In the genomic region with DNA sequence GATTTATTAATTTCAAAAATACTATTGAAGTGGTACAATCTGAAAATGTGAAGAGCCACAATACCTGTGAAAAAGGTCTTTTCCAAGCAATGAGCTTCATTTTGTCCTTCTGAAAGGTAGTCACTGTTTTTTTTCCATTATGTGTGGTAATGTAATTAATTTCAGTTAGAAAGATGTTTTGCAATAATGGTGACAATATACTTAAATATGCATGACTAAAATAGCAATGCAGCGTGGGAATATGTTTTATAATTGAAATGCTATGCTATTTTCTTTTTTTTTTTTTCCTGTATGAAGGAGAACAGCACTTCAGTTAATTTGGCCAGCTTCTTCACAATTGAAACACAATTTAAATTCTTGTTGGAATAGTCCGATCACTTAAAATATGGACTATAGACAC, we compare ENCODE assay signal across 2 cellular contexts.
TF ChIP-seq lines count a peak whose summit lies in the region.

No MANE protein-coding gene starts in this region.

TF ChIP-seq in SK-N-SH, 30 proteins besides CTCF, POLR2A, EP300 and RAD21 (continued from another document):
- no peak for TF ChIP-seq FOXM1 (IDR thresholded peaks at IDR 0.05; ENCODE audit: low read depth)

TF ChIP-seq in SK-N-SH treated with all-trans-retinoic acid at 6 μM for 48 hours, 23 proteins besides CTCF, POLR2A, EP300 and RAD21 (continued from another document):
- TF ChIP-seq BACH2 (CRISPR knock-in tag; IDR thresholded peaks at IDR 0.05; ENCODE audit: borderline replicate concordance) (no peak), ZNF70 (CRISPR knock-in tag; IDR thresholded peaks at IDR 0.05) (no peak), ARNTL (CRISPR knock-in tag; IDR thresholded peaks at IDR 0.05; ENCODE audit: borderline replicate concordance, low read depth) (no peak), SNAI2 (CRISPR knock-in tag; IDR thresholded peaks at IDR 0.05) (no peak)
- TF ChIP-seq, protein P1, sequence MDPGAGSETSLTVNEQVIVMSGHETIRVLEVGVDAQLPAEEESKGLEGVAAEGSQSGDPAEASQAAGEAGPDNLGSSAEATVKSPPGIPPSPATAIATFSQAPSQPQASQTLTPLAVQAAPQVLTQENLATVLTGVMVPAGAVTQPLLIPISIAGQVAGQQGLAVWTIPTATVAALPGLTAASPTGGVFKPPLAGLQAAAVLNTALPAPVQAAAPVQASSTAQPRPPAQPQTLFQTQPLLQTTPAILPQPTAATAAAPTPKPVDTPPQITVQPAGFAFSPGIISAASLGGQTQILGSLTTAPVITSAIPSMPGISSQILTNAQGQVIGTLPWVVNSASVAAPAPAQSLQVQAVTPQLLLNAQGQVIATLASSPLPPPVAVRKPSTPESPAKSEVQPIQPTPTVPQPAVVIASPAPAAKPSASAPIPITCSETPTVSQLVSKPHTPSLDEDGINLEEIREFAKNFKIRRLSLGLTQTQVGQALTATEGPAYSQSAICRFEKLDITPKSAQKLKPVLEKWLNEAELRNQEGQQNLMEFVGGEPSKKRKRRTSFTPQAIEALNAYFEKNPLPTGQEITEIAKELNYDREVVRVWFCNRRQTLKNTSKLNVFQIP (CRISPR knock-in tag; IDR thresholded peaks at IDR 0.05; ENCODE audit: borderline replicate concordance, low read depth) = no peak
- TF ChIP-seq, protein P2, sequence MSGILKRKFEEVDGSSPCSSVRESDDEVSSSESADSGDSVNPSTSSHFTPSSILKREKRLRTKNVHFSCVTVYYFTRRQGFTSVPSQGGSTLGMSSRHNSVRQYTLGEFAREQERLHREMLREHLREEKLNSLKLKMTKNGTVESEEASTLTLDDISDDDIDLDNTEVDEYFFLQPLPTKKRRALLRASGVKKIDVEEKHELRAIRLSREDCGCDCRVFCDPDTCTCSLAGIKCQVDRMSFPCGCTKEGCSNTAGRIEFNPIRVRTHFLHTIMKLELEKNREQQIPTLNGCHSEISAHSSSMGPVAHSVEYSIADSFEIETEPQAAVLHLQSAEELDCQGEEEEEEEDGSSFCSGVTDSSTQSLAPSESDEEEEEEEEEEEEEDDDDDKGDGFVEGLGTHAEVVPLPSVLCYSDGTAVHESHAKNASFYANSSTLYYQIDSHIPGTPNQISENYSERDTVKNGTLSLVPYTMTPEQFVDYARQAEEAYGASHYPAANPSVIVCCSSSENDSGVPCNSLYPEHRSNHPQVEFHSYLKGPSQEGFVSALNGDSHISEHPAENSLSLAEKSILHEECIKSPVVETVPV (CRISPR knock-in tag; IDR thresholded peaks at IDR 0.05) = no peak
- TF ChIP-seq, protein P3, sequence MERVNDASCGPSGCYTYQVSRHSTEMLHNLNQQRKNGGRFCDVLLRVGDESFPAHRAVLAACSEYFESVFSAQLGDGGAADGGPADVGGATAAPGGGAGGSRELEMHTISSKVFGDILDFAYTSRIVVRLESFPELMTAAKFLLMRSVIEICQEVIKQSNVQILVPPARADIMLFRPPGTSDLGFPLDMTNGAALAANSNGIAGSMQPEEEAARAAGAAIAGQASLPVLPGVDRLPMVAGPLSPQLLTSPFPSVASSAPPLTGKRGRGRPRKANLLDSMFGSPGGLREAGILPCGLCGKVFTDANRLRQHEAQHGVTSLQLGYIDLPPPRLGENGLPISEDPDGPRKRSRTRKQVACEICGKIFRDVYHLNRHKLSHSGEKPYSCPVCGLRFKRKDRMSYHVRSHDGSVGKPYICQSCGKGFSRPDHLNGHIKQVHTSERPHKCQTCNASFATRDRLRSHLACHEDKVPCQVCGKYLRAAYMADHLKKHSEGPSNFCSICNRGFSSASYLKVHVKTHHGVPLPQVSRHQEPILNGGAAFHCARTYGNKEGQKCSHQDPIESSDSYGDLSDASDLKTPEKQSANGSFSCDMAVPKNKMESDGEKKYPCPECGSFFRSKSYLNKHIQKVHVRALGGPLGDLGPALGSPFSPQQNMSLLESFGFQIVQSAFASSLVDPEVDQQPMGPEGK (CRISPR knock-in tag; IDR thresholded peaks at IDR 0.05; ENCODE audit: borderline replicate concordance) = no peak
- TF ChIP-seq, protein P4, sequence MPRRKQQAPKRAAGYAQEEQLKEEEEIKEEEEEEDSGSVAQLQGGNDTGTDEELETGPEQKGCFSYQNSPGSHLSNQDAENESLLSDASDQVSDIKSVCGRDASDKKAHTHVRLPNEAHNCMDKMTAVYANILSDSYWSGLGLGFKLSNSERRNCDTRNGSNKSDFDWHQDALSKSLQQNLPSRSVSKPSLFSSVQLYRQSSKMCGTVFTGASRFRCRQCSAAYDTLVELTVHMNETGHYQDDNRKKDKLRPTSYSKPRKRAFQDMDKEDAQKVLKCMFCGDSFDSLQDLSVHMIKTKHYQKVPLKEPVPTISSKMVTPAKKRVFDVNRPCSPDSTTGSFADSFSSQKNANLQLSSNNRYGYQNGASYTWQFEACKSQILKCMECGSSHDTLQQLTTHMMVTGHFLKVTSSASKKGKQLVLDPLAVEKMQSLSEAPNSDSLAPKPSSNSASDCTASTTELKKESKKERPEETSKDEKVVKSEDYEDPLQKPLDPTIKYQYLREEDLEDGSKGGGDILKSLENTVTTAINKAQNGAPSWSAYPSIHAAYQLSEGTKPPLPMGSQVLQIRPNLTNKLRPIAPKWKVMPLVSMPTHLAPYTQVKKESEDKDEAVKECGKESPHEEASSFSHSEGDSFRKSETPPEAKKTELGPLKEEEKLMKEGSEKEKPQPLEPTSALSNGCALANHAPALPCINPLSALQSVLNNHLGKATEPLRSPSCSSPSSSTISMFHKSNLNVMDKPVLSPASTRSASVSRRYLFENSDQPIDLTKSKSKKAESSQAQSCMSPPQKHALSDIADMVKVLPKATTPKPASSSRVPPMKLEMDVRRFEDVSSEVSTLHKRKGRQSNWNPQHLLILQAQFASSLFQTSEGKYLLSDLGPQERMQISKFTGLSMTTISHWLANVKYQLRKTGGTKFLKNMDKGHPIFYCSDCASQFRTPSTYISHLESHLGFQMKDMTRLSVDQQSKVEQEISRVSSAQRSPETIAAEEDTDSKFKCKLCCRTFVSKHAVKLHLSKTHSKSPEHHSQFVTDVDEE (CRISPR knock-in tag; IDR thresholded peaks at IDR 0.05) = no peak
